Comparison of ENCODE assay signal across 8 cellular contexts in the genomic region with DNA sequence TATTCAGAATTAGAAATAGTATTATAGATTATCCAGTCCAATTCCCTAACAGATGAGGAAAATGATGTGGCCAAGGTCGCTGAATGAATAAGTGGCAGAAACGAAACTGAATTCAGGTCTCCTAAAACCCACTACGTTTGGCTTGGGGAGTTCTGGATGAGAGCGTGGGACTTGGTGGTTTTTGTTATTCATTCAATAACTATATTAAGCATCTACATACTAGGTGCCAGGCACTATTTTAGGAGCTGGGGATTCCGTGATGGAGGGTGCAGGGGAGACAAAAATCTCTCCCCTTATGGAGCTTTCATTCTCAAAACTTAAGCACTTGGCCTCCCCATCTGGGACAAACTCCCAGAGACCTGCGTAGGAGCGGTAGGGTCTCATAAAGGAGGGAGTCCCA. TPM values are rescaled to one million over a fixed set of nuclear protein-coding genes. Genes with fewer than 3 reads are reported as not detected.
A peak's percentile ranks its signal among the peaks of the same experiment; 100 is the strongest.
DNase-seq lines count a peak whose midpoint lies in the region; ATAC-seq, FAIRE-seq and TF ChIP-seq lines count a peak whose summit lies in the region.

No MANE protein-coding gene starts in this region.

- peak overlapping the region; percentile 91 to 98 (median 96) for H3K4me3 Mint-ChIP-seq in naive thymus-derived CD4-positive, alpha-beta T cell

- H3K36me3 ChIP-seq in naive thymus-derived CD4-positive, alpha-beta T cell (ENCODE audit: control insufficient read depth in 2 of 3, insufficient read depth in 3 of 3, low read length in 3 of 3): no peaks in the 10 kb centered on the region
- no peaks in the 10 kb centered on the region for H3K36me3 ChIP-seq in small intestine (ENCODE audit: control insufficient read depth in 2 of 2, insufficient read depth in 2 of 2, low read length in 2 of 2)

- WGBS in small intestine, 3 donors: 3 to 6% (median 5%) methylated on average over 7 of the region's 7 CpGs

- ATAC-seq in HG03159 (IDR thresholded peaks at IDR 0.05; ENCODE audit: unreplicated experiment): peak; percentile 7
- no peak for ATAC-seq in naive thymus-derived CD4-positive, alpha-beta T cell
- ATAC-seq in GM19324 (IDR thresholded peaks at IDR 0.05; ENCODE audit: low FRiP score, unreplicated experiment): no peak

- CTCF ChIA-PET in naive thymus-derived CD4-positive, alpha-beta T cell (lab: Charles Lee): interaction anchor here (0.5 to 3.0 kb wide), 7 partner anchors 9 to 699 kb away, joined by 3 to 33 read pairs (median 3); no protein-coding TSS in a partner anchor

- H3K27ac ChIP-seq in caudate nucleus (ENCODE audit: low read depth, low read length) (peak overlapping the region; percentile 54), small intestine (ENCODE audit: low read depth in 1 of 2, low read length in 1 of 2) (peak overlapping the region in 1 of 2 donors; percentile 3)
- peak overlapping the region; percentile 59 for H3K27ac ChIP-seq in naive thymus-derived CD4-positive, alpha-beta T cell (ENCODE audit: low read depth, low read length)

- no peaks in the 10 kb centered on the region for H3K36me3 Mint-ChIP-seq in naive thymus-derived CD4-positive, alpha-beta T cell

- H3K27me3 Mint-ChIP-seq in naive thymus-derived CD4-positive, alpha-beta T cell: peaks cover 21 to 81% (median 38%) of the 10 kb centered on the region in 5 donors

- TF ChIP-seq CTCF in AG09309 (IDR thresholded peaks at IDR 0.05; ENCODE audit: control insufficient read depth, insufficient read depth, low read depth, low read length, missing control alignments): no peak

- H3K4me3 ChIP-seq in AG09309 (ENCODE audit: control insufficient read depth, low read depth, low read length) (peak overlapping the region; percentile 64), small intestine (ENCODE audit: low read depth in 1 of 2, low read length in 2 of 2) (peak overlapping the region in 1 of 2 donors; percentile 49)
- peak overlapping the region; percentile 80 for H3K4me3 ChIP-seq in naive thymus-derived CD4-positive, alpha-beta T cell (ENCODE audit: low read length)

- peaks cover 0 to 4% of the 10 kb centered on the region in 2 donors for H3K27me3 ChIP-seq in naive thymus-derived CD4-positive, alpha-beta T cell (ENCODE audit: control insufficient read depth in 2 of 2, insufficient read depth in 2 of 2, low read length in 2 of 2)
- H3K27me3 ChIP-seq in small intestine (ENCODE audit: control insufficient read depth in 2 of 2, insufficient read depth in 2 of 2, low read length in 2 of 2): peaks cover 0 to 5% of the 10 kb centered on the region in 2 donors

- FAIRE-seq in small intestine (lab: Jason Lieb, UNC): no peak

- H3K27ac Mint-ChIP-seq in naive thymus-derived CD4-positive, alpha-beta T cell: peak overlapping the region; percentile 4 to 95 (median 86)

- POLR2A ChIA-PET in naive thymus-derived CD4-positive, alpha-beta T cell (lab: Charles Lee): interaction anchor here (0.7 to 2.5 kb wide), 8 partner anchors 9 to 477 kb away, joined by 3 to 52 read pairs (median 4); partner anchors contain the start of genes ASB8, RPAP3 and SENP1

- H3K4me1 Mint-ChIP-seq in naive thymus-derived CD4-positive, alpha-beta T cell: peaks cover 5 to 28% (median 8%) of the 10 kb centered on the region in 7 donors

- intact Hi-C loops in naive thymus-derived CD4-positive, alpha-beta T cell (cut with micrococcal nuclease): loop anchor here (1.0 to 5.0 kb wide), 10 partner anchors 16 to 500 kb away; partner anchors contain the start of genes ASB8 (in 2 of the 2), COL2A1 (in 1 of the 2), KANSL2 (in 1 of the 2) and RPAP3 (in 1 of the 2)

- H3K9me3 Mint-ChIP-seq in naive thymus-derived CD4-positive, alpha-beta T cell: no peaks in the 10 kb centered on the region

- no peaks in the 10 kb centered on the region for H3K9me3 ChIP-seq in naive thymus-derived CD4-positive, alpha-beta T cell (ENCODE audit: control insufficient read depth in 2 of 3, low read length in 3 of 3)
- no peaks in the 10 kb centered on the region for H3K9me3 ChIP-seq in small intestine (ENCODE audit: control insufficient read depth, low read depth)

- peaks cover 6 to 11% of the 10 kb centered on the region in 2 donors for H3K4me1 ChIP-seq in naive thymus-derived CD4-positive, alpha-beta T cell (ENCODE audit: control insufficient read depth in 2 of 2, insufficient read depth in 2 of 2, low read length in 2 of 2)
- H3K4me1 ChIP-seq in small intestine (ENCODE audit: control insufficient read depth in 2 of 2, insufficient read depth in 1 of 2, low read depth in 1 of 2, low read length in 1 of 2): no peaks in the 10 kb centered on the region

- DNase-seq in AG09309 (ENCODE audit: low read depth) (no peak), caudate nucleus (lab: John Stamatoyannopoulos, UW) (peak in 1 of 61 donors; percentile 58), activated gamma-delta T cell (lab: John Stamatoyannopoulos, UW) (no peak), small intestine (no peak)
- no peak for DNase-seq in naive thymus-derived CD4-positive, alpha-beta T cell
- DNase-seq in activated CD8-positive, alpha-beta memory T cell treated with anti-CD3 and anti-CD28 coated beads, Interleukin-2, amount 50 U/mL, for 4 hours: no peak

RNA-seq across cellular contexts. Expression of gene CCDC184, which starts 0.8 kb away (rescaled TPM):
- 1 to 10 TPM in 2 of 5 experiments, under 1 TPM in 2, not detected in 1; 0.22 to 3.8 (median 1.8) TPM for total RNA-seq in naive thymus-derived CD4-positive, alpha-beta T cell
- under 1 TPM in 1 of 2 donors, not detected in 1; 0.21 TPM for polyA plus RNA-seq in naive thymus-derived CD4-positive, alpha-beta T cell
- polyA plus RNA-seq in small intestine: 1 to 10 TPM in 1 of 3 donors, not detected in 2; 2.1 TPM

RNA-seq across cellular contexts. Expression of gene OR10AD1, which starts 20.4 kb away (rescaled TPM):
- total RNA-seq in naive thymus-derived CD4-positive, alpha-beta T cell: not detected
- polyA plus RNA-seq in naive thymus-derived CD4-positive, alpha-beta T cell: not detected
- polyA plus RNA-seq in small intestine: not detected

RNA-seq across cellular contexts. Expression of gene ASB8, which starts 25.3 kb away (rescaled TPM):
- 10 to 100 TPM; 42.9 to 75.9 (median 54.9) TPM for total RNA-seq in naive thymus-derived CD4-positive, alpha-beta T cell
- polyA plus RNA-seq in naive thymus-derived CD4-positive, alpha-beta T cell: 10 to 100 TPM; 71.5 to 93.5 TPM
- 10 to 100 TPM; 17.6 to 26.4 (median 21.6) TPM for polyA plus RNA-seq in small intestine
